ENCODE assay signal across 14 cellular contexts in genomic region chr12:75655233-75655879, GRCh38.
DNase-seq lines count a peak whose midpoint lies in the region; ATAC-seq and TF ChIP-seq lines count a peak whose summit lies in the region.
"Had no signal": no experiment of that assay in that cellular context is flagged by ENCODE, and none has a peak within 500 bp of the region (broad histone marks: within the 10 kb centered on the region; RNA-seq: fewer than 3 reads in every experiment).

No MANE protein-coding gene starts in this region.

- H4K20me1 ChIP-seq in OCI-LY7 (ENCODE audit: insufficient read depth, low read length), result no peaks in the 10 kb centered on the region

- POLR2A ChIA-PET in OCI-LY7 (lab: Charles Lee), result no interaction called here

- H3K4me3 Mint-ChIP-seq in activated CD4-positive, alpha-beta T cell treated with anti-CD3 and anti-CD28 coated beads, Interleukin-2, amount 10 ng/mL, durations not matched to agents 24 days and 14 days, result peak overlapping the region; percentile 7
- no peak overlapping the region for H3K4me3 Mint-ChIP-seq in neural crest cell
- H3K4me3 Mint-ChIP-seq: stimulated activated memory B cell treated with anti-CD40 and anti-IgM and Interleukin-4, amounts not matched to agents 10 μg/mL and 1 μg/mL and 100 μg/mL, for 72 hours had no signal

- CTCF ChIA-PET in OCI-LY7 (lab: Charles Lee; ENCODE audit: unreplicated experiment), result no interaction called here

- H3K9me3 Mint-ChIP-seq in activated CD4-positive, alpha-beta T cell treated with anti-CD3 and anti-CD28 coated beads, Interleukin-2, amount 10 ng/mL, durations not matched to agents 24 days and 14 days, result peaks cover 14% of the 10 kb centered on the region
- peaks cover 3% of the 10 kb centered on the region for H3K9me3 Mint-ChIP-seq in neural crest cell
- H3K9me3 Mint-ChIP-seq: stimulated activated memory B cell treated with anti-CD40 and anti-IgM and Interleukin-4, amounts not matched to agents 10 μg/mL and 1 μg/mL and 100 μg/mL, for 72 hours had no signal

- no peaks in the 10 kb centered on the region for H3K79me2 ChIP-seq in OCI-LY7 (ENCODE audit: insufficient read depth, low read depth, low read length)

- peak; percentile 65 for DNase-seq in activated CD4-positive, alpha-beta T cell treated with anti-CD3 and anti-CD28 coated beads, Interleukin-2, amount 10 ng/mL, durations not matched to agents 24 days and 14 days
- no peak for DNase-seq in activated CD4-positive, alpha-beta T cell treated with anti-CD3 and anti-CD28 coated beads, Interleukin-2, amount 50 U/mL, for 1 hour
- DNase-seq in OCI-LY7 (ENCODE audit: low spot score) (no peak), neural crest cell (ENCODE audit: low read depth, low spot score) (no peak), gastrocnemius medialis (no peak), putamen (ENCODE audit: low spot score) (no peak)
- DNase-seq in activated naive CD4-positive, alpha-beta T cell (lab: John Stamatoyannopoulos, UW), result no peak
- DNase-seq: activated CD4-positive, alpha-beta T cell treated with anti-CD3 and anti-CD28 coated beads, Interleukin-2, amount 50 U/mL, for 48 hours; body of pancreas; erythroblast; naive thymus-derived CD4-positive, alpha-beta T cell; NCI-H82 had no signal

- H3K9me2 ChIP-seq in OCI-LY7 (ENCODE audit: insufficient read depth, low read length), result no peaks in the 10 kb centered on the region

- no peak for TF ChIP-seq CTCF in OCI-LY7 (conservative IDR thresholded peaks at IDR 0.05; ENCODE audit: low read length)
- TF ChIP-seq CTCF in neural crest cell (conservative IDR thresholded peaks at IDR 0.05), result no peak
- TF ChIP-seq CTCF in gastrocnemius medialis (IDR thresholded peaks at IDR 0.05 in 4 of 5, conservative IDR thresholded peaks at IDR 0.05 in 1 of 5), result no peak

- H3K9me3 ChIP-seq in OCI-LY7 (ENCODE audit: low read length), result no peaks in the 10 kb centered on the region
- H3K9me3 ChIP-seq in gastrocnemius medialis, result no peaks in the 10 kb centered on the region
- H3K9me3 ChIP-seq: body of pancreas had no signal

- 0 out of 2 replicates have a peak overlapping the region, but pooled peaks have one; percentile 15 for H2AFZ ChIP-seq in OCI-LY7 (ENCODE audit: low read length)

- TF ChIP-seq POLR2A in gastrocnemius medialis (IDR thresholded peaks at IDR 0.05), result no peak

- no peaks in the 10 kb centered on the region for H3K36me3 ChIP-seq in OCI-LY7 (ENCODE audit: insufficient read depth, low read length)
- no peaks in the 10 kb centered on the region for H3K36me3 ChIP-seq in gastrocnemius medialis

- in situ Hi-C loops in gastrocnemius medialis (cut with MboI; ENCODE audit: low sequenced_read_pairs in 4 of 4), result no loop called here

- ATAC-seq in HG02642 (IDR thresholded peaks at IDR 0.05; ENCODE audit: poor library complexity, unreplicated experiment) (peak; percentile 74), gastrocnemius medialis (no peak)
- ATAC-seq: body of pancreas; naive thymus-derived CD4-positive, alpha-beta T cell; stimulated activated memory B cell treated with anti-CD40 and anti-IgM and Interleukin-4, amounts not matched to agents 10 μg/mL and 1 μg/mL and 100 μg/mL, for 72 hours had no signal

- no peaks in the 10 kb centered on the region for H3K27me3 ChIP-seq in gastrocnemius medialis
- H3K27me3 ChIP-seq: body of pancreas had no signal

- H3K4me1 Mint-ChIP-seq in activated CD4-positive, alpha-beta T cell treated with anti-CD3 and anti-CD28 coated beads, Interleukin-2, amount 10 ng/mL, durations not matched to agents 24 days and 14 days, result peaks cover 21% of the 10 kb centered on the region
- H3K4me1 Mint-ChIP-seq in neural crest cell, result peaks cover 42% of the 10 kb centered on the region

- no peak overlapping the region for H3K4me2 ChIP-seq in OCI-LY7 (ENCODE audit: low read length)

- H3K27ac Mint-ChIP-seq in activated CD4-positive, alpha-beta T cell treated with anti-CD3 and anti-CD28 coated beads, Interleukin-2, amount 10 ng/mL, durations not matched to agents 24 days and 14 days, result peak overlapping the region; percentile 78
- peak overlapping the region; percentile 40 for H3K27ac Mint-ChIP-seq in neural crest cell (ENCODE audit: unreplicated experiment)
- H3K27ac Mint-ChIP-seq: stimulated activated memory B cell treated with anti-CD40 and anti-IgM and Interleukin-4, amounts not matched to agents 10 μg/mL and 1 μg/mL and 100 μg/mL, for 72 hours had no signal

- no TSS peak for BruUV-seq in OCI-LY7 (replicated peaks; lab: Mats Ljungman, UMichigan)

- no peaks in the 10 kb centered on the region for H3K36me3 Mint-ChIP-seq in activated CD4-positive, alpha-beta T cell treated with anti-CD3 and anti-CD28 coated beads, Interleukin-2, amount 10 ng/mL, durations not matched to agents 24 days and 14 days (ENCODE audit: low read depth)
- no peaks in the 10 kb centered on the region for H3K36me3 Mint-ChIP-seq in neural crest cell (ENCODE audit: low read depth)
- H3K36me3 Mint-ChIP-seq: stimulated activated memory B cell treated with anti-CD40 and anti-IgM and Interleukin-4, amounts not matched to agents 10 μg/mL and 1 μg/mL and 100 μg/mL, for 72 hours had no signal

- peaks cover 15% of the 10 kb centered on the region for H3K27me3 Mint-ChIP-seq in activated CD4-positive, alpha-beta T cell treated with anti-CD3 and anti-CD28 coated beads, Interleukin-2, amount 10 ng/mL, durations not matched to agents 24 days and 14 days
- no peaks in the 10 kb centered on the region for H3K27me3 Mint-ChIP-seq in neural crest cell (ENCODE audit: low read depth)
- H3K27me3 Mint-ChIP-seq: stimulated activated memory B cell treated with anti-CD40 and anti-IgM and Interleukin-4, amounts not matched to agents 10 μg/mL and 1 μg/mL and 100 μg/mL, for 72 hours had no signal

- H3K27ac ChIP-seq in OCI-LY7 (ENCODE audit: low read depth, low read length, poor library complexity, severe bottlenecking) (no peak overlapping the region), gastrocnemius medialis (no peak overlapping the region)
- H3K27ac ChIP-seq: body of pancreas had no signal

- intact Hi-C loops in activated CD4-positive, alpha-beta T cell treated with anti-CD3 and anti-CD28 coated beads, Interleukin-2, amount 10 ng/mL, durations not matched to agents 24 days and 14 days (cut with micrococcal nuclease), result loop anchor here (5.0 kb wide), 1 partner anchor 67 kb away; no protein-coding TSS in a partner anchor
- intact Hi-C loops in OCI-LY7 (cut with micrococcal nuclease; ENCODE audit: unreplicated experiment), result no loop called here
- intact Hi-C loops in gastrocnemius medialis (cut with DNase I; ENCODE audit: low total_unique reads), result no loop called here

- H3K4me1 ChIP-seq in OCI-LY7 (ENCODE audit: insufficient read depth, low read length, poor library complexity, severe bottlenecking), result no peaks in the 10 kb centered on the region
- no peaks in the 10 kb centered on the region for H3K4me1 ChIP-seq in gastrocnemius medialis

- no peak overlapping the region for H3K4me3 ChIP-seq in OCI-LY7 (ENCODE audit: low read depth, low read length, poor library complexity, severe bottlenecking)
- no peak overlapping the region for H3K4me3 ChIP-seq in gastrocnemius medialis
- H3K4me3 ChIP-seq: body of pancreas had no signal
